ENCODE assay signal across 20 cellular contexts in the genomic region with DNA sequence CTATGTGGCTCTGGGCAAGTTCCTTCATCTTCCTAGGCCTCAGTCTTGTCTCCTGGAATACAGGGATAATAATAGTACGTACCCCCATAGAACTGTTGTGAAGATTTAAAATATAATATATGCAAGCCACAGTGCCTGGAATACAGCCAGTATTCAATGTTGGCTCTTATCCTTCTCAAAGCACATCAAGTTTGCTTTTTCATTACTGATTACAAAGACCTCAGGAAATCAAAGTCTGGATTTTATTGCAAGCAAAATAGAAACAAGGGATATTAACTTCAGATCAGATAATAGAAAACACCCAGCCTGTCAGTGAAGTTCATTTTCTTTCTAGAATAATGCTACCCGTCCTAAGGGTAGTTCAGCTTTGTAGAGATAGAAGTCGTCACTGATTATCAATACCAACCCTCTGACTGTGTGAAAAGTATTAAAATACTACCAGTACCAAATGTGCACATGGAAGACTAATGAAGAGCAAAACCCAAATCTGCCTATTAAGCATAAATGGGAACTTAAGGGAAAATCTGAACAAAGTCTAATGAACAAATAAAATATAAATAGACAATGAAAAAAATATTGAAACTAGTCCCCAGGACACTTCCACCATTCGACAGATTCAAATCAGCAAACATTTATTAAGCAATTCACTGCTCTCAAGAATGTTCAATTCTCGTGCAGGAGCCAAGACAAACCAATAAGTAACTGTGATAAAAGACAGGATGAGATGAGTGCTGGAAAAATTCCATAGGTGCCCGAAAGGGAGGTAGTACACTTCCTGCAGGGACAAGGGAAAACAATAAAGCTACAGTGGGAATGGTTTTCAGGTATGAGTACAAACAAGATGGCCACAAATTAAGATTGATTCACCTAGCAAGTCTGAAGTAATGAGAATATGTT.
"Had no signal": no experiment of that assay in that cellular context is flagged by ENCODE, and none has a peak within 500 bp of the region (broad histone marks: within the 10 kb centered on the region; RNA-seq: fewer than 3 reads in every experiment).

No MANE protein-coding gene starts in this region.

- H3K4me1 Mint-ChIP-seq: activated naive CD8-positive, alpha-beta T cell treated with anti-CD3 and anti-CD28 coated beads, Interleukin-2, amount 50 U/mL, for 24 hours had no signal

- H3K27ac Mint-ChIP-seq: activated CD4-positive, alpha-beta memory T cell treated with anti-CD3 and anti-CD28 coated beads, Interleukin-2, amount 10 ng/mL, durations not matched to agents 7 days and 5 days; activated naive CD8-positive, alpha-beta T cell treated with anti-CD3 and anti-CD28 coated beads, Interleukin-2, amount 50 U/mL, for 24 hours; activated T-cell treated with anti-CD3 and anti-CD28 coated beads, Interleukin-2, amount 50 U/mL, for 72 hours; naive thymus-derived CD8-positive, alpha-beta T cell; T-helper 2 cell treated with Interferon-gamma antibody and Interleukin-4, amounts not matched to agents 5 μg/mL and 100 μg/mL, for 36 hours had no signal

- H3K27ac ChIP-seq: coronary artery, epithelial cell of prostate, gastroesophageal sphincter, psoas muscle, transverse colon had no signal

- H3K4me3 ChIP-seq: coronary artery, gastroesophageal sphincter, hepatocyte, psoas muscle, transverse colon had no signal

- H3K27me3 Mint-ChIP-seq: activated CD4-positive, alpha-beta memory T cell treated with anti-CD3 and anti-CD28 coated beads, Interleukin-2, amount 10 ng/mL, durations not matched to agents 7 days and 5 days; activated naive CD8-positive, alpha-beta T cell treated with anti-CD3 and anti-CD28 coated beads, Interleukin-2, amount 50 U/mL, for 24 hours; naive thymus-derived CD8-positive, alpha-beta T cell had no signal

- H3K4me1 ChIP-seq: gastroesophageal sphincter, psoas muscle had no signal

- H3K4me3 Mint-ChIP-seq: activated CD4-positive, alpha-beta memory T cell treated with anti-CD3 and anti-CD28 coated beads, Interleukin-2, amount 10 ng/mL, durations not matched to agents 7 days and 5 days; activated naive CD8-positive, alpha-beta T cell treated with anti-CD3 and anti-CD28 coated beads, Interleukin-2, amount 50 U/mL, for 24 hours; activated T-cell treated with anti-CD3 and anti-CD28 coated beads, Interleukin-2, amount 50 U/mL, for 72 hours; naive thymus-derived CD8-positive, alpha-beta T cell; T-helper 2 cell treated with Interferon-gamma antibody and Interleukin-4, amounts not matched to agents 5 μg/mL and 100 μg/mL, for 36 hours had no signal

- ATAC-seq: activated naive CD8-positive, alpha-beta T cell treated with anti-CD3 and anti-CD28 coated beads, Interleukin-2, amount 50 U/mL, for 24 hours; activated T-cell treated with anti-CD3 and anti-CD28 coated beads, Interleukin-2, amount 50 U/mL, for 72 hours; gastroesophageal sphincter; naive thymus-derived CD8-positive, alpha-beta T cell; psoas muscle; sciatic nerve had no signal

- H3K27me3 ChIP-seq: gastroesophageal sphincter, hepatocyte, transverse colon had no signal

- DNase-seq: activated CD4-positive, alpha-beta memory T cell treated with anti-CD3 and anti-CD28 coated beads, Interleukin-2, amount 10 ng/mL, durations not matched to agents 7 days and 5 days; activated CD8-positive, alpha-beta memory T cell treated with anti-CD3 and anti-CD28 coated beads, Interleukin-2, amount 50 U/mL, for 4 hours; activated naive CD4-positive, alpha-beta T cell treated with Interleukin-2 at 50 U/mL for 16 hours; activated naive CD8-positive, alpha-beta T cell treated with anti-CD3 and anti-CD28 coated beads, Interleukin-2, amount 50 U/mL, for 24 hours; activated T-cell treated with anti-CD3 and anti-CD28 coated beads, Interleukin-2, amount 50 U/mL, for 72 hours; caudate nucleus; effector memory CD4-positive, alpha-beta T cell; naive thymus-derived CD8-positive, alpha-beta T cell; occipital lobe; psoas muscle; stimulated activated CD4-positive, alpha-beta T cell treated with anti-CD3 and anti-CD28 coated beads, Interleukin-2, amount 100 ng/mL, for 24 hours; stimulated activated naive CD4-positive, alpha-beta T cell; substantia nigra; transverse colon had no signal

- H3K9me3 ChIP-seq: gastroesophageal sphincter, psoas muscle, transverse colon had no signal

- H3K9me3 Mint-ChIP-seq: activated CD4-positive, alpha-beta memory T cell treated with anti-CD3 and anti-CD28 coated beads, Interleukin-2, amount 10 ng/mL, durations not matched to agents 7 days and 5 days; activated naive CD8-positive, alpha-beta T cell treated with anti-CD3 and anti-CD28 coated beads, Interleukin-2, amount 50 U/mL, for 24 hours; naive thymus-derived CD8-positive, alpha-beta T cell; T-helper 2 cell treated with Interferon-gamma antibody and Interleukin-4, amounts not matched to agents 5 μg/mL and 100 μg/mL, for 36 hours had no signal

- H3K36me3 ChIP-seq: gastroesophageal sphincter, transverse colon had no signal
